Comparison of ENCODE assay signal across 1 cellular context in the genomic region with DNA sequence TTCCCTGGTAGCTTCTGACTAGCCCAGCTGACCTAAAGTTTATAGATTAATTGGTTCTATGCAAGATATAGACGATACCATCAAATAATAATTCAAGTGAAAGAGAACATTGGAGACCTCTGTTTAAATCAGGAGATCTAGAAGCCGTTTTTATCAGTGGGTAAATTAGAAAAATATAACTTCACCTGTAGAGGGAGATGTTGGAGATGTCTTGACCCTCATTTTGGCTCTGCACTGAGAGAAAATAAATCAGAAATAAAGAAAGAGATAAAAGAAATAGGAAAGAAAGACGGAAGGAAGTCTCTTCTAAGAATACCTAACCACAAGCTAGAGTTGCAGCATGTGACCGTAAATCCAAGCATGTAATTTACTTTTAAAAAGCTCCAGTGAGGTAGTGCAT.
TF ChIP-seq lines count a peak whose summit lies in the region.

No MANE protein-coding gene starts in this region.

TF ChIP-seq in H1, 55 proteins besides CTCF, POLR2A, EP300 and RAD21:
- TF ChIP-seq NANOG (IDR thresholded peaks at IDR 0.05; ENCODE audit: insufficient read depth, low read depth, low read length, poor library complexity, severe bottlenecking) (no peak), SIRT6 (IDR thresholded peaks at IDR 0.05; ENCODE audit: low read length) (no peak), CTBP2 (IDR thresholded peaks at IDR 0.05; ENCODE audit: borderline replicate concordance, insufficient read depth, insufficient read length, low read length) (no peak), TBP (IDR thresholded peaks at IDR 0.05; ENCODE audit: low read depth, low read length) (no peak), SIN3A (conservative IDR thresholded peaks at IDR 0.05 in 1 of 2, IDR thresholded peaks at IDR 0.05 in 1 of 2; ENCODE audit: low read depth in 1 of 2, low read length in 2 of 2) (no peak)
- TF ChIP-seq, protein P1, sequence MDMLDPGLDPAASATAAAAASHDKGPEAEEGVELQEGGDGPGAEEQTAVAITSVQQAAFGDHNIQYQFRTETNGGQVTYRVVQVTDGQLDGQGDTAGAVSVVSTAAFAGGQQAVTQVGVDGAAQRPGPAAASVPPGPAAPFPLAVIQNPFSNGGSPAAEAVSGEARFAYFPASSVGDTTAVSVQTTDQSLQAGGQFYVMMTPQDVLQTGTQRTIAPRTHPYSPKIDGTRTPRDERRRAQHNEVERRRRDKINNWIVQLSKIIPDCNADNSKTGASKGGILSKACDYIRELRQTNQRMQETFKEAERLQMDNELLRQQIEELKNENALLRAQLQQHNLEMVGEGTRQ (IDR thresholded peaks at IDR 0.05; ENCODE audit: low read length) = no peak
